ENCODE assay signal across 8 cellular contexts in genomic region chr19:3618144-3618810, GRCh38. TPM values are rescaled to one million over a fixed set of nuclear protein-coding genes. Genes with fewer than 3 reads are reported as not detected.
DNase-seq lines count a peak whose midpoint lies in the region; ATAC-seq and TF ChIP-seq lines count a peak whose summit lies in the region.

No MANE protein-coding gene starts in this region.

- no peaks in the 10 kb centered on the region for H3K27me3 Mint-ChIP-seq in activated naive CD4-positive, alpha-beta T cell treated with anti-CD3 and anti-CD28 coated beads, Interleukin-2, amount 10 ng/mL, durations not matched to agents 7 days and 5 days

- ATAC-seq in GM18861 (IDR thresholded peaks at IDR 0.05; ENCODE audit: unreplicated experiment) (no peak), GM21528 (IDR thresholded peaks at IDR 0.05; ENCODE audit: low FRiP score, unreplicated experiment) (no peak)

- H3K9me3 Mint-ChIP-seq in activated naive CD4-positive, alpha-beta T cell treated with anti-CD3 and anti-CD28 coated beads, Interleukin-2, amount 10 ng/mL, durations not matched to agents 7 days and 5 days: no peaks in the 10 kb centered on the region

- intact Hi-C loops in PC-9 (cut with micrococcal nuclease; ENCODE audit: unreplicated experiment) (loop anchor here (1.0 kb wide), 1 partner anchor 73 kb away; no protein-coding TSS in a partner anchor), head of caudate nucleus (cut with DNase I) (loop anchor here (5.0 kb wide), 1 partner anchor 71 kb away; no protein-coding TSS in a partner anchor)

- no peaks in the 10 kb centered on the region for H3K36me3 ChIP-seq in PC-9 (ENCODE audit: low read depth)

- POLR2A ChIA-PET in PC-9 (lab: Charles Lee; ENCODE audit: unreplicated experiment): no interaction called here

- H3K4me3 ChIP-seq in PC-9: no peak overlapping the region

- peaks cover 12% of the 10 kb centered on the region for H3K4me1 Mint-ChIP-seq in activated naive CD4-positive, alpha-beta T cell treated with anti-CD3 and anti-CD28 coated beads, Interleukin-2, amount 10 ng/mL, durations not matched to agents 7 days and 5 days

- no peaks in the 10 kb centered on the region for H3K9me2 ChIP-seq in PC-9 (ENCODE audit: insufficient read depth)

- no peak overlapping the region for H3K27ac ChIP-seq in PC-9

- no peaks in the 10 kb centered on the region for H3K9me3 ChIP-seq in PC-9 (ENCODE audit: insufficient read depth, low read depth)

- H3F3A ChIP-seq in PC-9 (ENCODE audit: insufficient read depth, low read depth): no peaks in the 10 kb centered on the region

- no peaks in the 10 kb centered on the region for H3K79me2 ChIP-seq in PC-9 (ENCODE audit: low read depth)

- no peak overlapping the region for H3K4me3 Mint-ChIP-seq in activated naive CD4-positive, alpha-beta T cell treated with anti-CD3 and anti-CD28 coated beads, Interleukin-2, amount 10 ng/mL, durations not matched to agents 7 days and 5 days

- no peak overlapping the region for H2AFZ ChIP-seq in PC-9

- DNase-seq in PC-9 (peak in 1 of 2 experiments; percentile 33), head of caudate nucleus (peak in 41 of 42 donors; percentile 29 to 86 (median 63)), retina (peak; percentile 50), NCI-H510A treated with DMSO at 0.1 percent for 48 hours (lab: John Stamatoyannopoulos, UW) (no peak)
- DNase-seq in activated naive CD4-positive, alpha-beta T cell treated with anti-CD3 and anti-CD28 coated beads, Interleukin-2, amount 10 ng/mL, durations not matched to agents 7 days and 5 days: peak; percentile 60

- TF ChIP-seq CTCF in GM12874 (IDR thresholded peaks at IDR 0.05; ENCODE audit: insufficient read depth, low read depth, low read length) (peak; percentile 98), PC-9 (conservative IDR thresholded peaks at IDR 0.05) (peak; percentile 81)

- H3K4me1 ChIP-seq in PC-9 (replicated peaks; ENCODE audit: insufficient read depth): no peaks in the 10 kb centered on the region

- CTCF ChIA-PET in PC-9 (lab: Charles Lee): interaction anchor here (0.6 kb wide), 1 partner anchor 99 kb away, joined by 3 read pairs; no protein-coding TSS in a partner anchor
- CTCF ChIA-PET in activated naive CD4-positive, alpha-beta T cell treated with anti-CD3 and anti-CD28 coated beads, Interleukin-2, amount 10 ng/mL, durations not matched to agents 7 days and 5 days (lab: Charles Lee): interaction anchor here (1.3 kb wide), 2 partner anchors 28 to 71 kb away, joined by 3 read pairs; no protein-coding TSS in a partner anchor

- no peak overlapping the region for H3K27ac Mint-ChIP-seq in activated naive CD4-positive, alpha-beta T cell treated with anti-CD3 and anti-CD28 coated beads, Interleukin-2, amount 10 ng/mL, durations not matched to agents 7 days and 5 days

- no peak overlapping the region for H3K4me2 ChIP-seq in PC-9

- H3K27me3 ChIP-seq in PC-9 (ENCODE audit: insufficient read depth, low read depth): no peaks in the 10 kb centered on the region

- no TSS peak for BruUV-seq in PC-9 (replicated peaks; lab: Mats Ljungman, UMichigan)

- H4K20me1 ChIP-seq in PC-9 (ENCODE audit: insufficient read depth): no peaks in the 10 kb centered on the region

- peaks cover 3% of the 10 kb centered on the region for H3K36me3 Mint-ChIP-seq in activated naive CD4-positive, alpha-beta T cell treated with anti-CD3 and anti-CD28 coated beads, Interleukin-2, amount 10 ng/mL, durations not matched to agents 7 days and 5 days

RNA-seq across cellular contexts. Expression of gene CACTIN, which starts 8.3 kb away (rescaled TPM):
- total RNA-seq in PC-9 (2021): 17.2 and 18.6 TPM in 2 replicates

RNA-seq across cellular contexts. Expression of gene TBXA2R, which starts 11.6 kb away (rescaled TPM):
- 0.38 TPM in 1 of 2 replicates, not detected in the other for total RNA-seq in PC-9 (2021)

RNA-seq across cellular contexts. Expression of gene GIPC3, which starts 33.0 kb away (rescaled TPM):
- total RNA-seq in PC-9 (2021): 0.13 TPM in 1 of 2 replicates, not detected in the other

RNA-seq across cellular contexts. Expression of gene HMG20B, which starts 45.5 kb away (rescaled TPM):
- total RNA-seq in PC-9 (2021): 115 and 136 TPM in 2 replicates
